ENCODE assay signal across 3 cellular contexts in the genomic region with DNA sequence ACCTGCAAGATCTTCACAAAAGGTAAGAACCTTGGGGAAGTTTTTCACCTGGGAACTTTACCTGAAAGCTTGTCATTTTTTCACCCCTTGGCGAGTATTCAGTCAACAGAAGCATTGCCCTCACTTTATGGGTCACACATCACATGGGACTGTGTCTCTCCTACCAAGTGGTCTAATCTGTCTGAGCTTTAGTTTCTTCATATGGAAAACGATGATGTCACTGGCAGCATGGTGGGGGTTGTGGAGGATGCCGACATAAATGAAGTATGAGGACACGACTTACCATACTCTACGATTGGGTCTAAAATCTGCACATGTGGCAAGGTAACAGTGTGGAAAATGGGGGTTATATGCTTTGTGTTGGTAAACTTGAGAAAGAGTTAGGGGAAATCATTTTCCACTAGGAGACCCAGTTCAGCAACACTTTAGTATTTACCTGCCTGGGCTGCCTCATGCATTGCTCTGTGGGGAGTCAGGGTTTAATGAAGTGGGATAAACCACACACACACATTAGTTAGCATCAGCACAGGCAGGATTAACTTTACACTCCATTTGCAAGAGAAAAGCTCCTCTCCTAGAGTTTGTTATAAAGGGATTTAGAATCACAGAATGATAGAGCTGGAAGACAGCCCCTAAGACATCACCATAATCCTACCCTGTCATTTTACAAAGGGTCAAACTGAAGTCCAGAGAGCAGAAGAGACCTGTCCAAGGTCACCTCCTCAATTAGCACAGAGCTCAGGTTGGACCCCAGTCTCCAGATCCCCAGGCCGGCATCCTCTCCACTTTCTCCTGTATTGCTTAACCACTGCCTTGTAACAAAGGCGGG.
A peak's percentile ranks its signal among the peaks of the same experiment; 100 is the strongest.
TF ChIP-seq lines count a peak whose summit lies in the region.

No MANE protein-coding gene starts in this region.

TF ChIP-seq in GM23338, 12 proteins besides CTCF, POLR2A, EP300 and RAD21:
- TF ChIP-seq REST (IDR thresholded peaks at IDR 0.05; ENCODE audit: unreplicated experiment) (no peak), CREB1 (CRISPR knock-in tag; IDR thresholded peaks at IDR 0.05; ENCODE audit: low read depth) (peak; percentile 61; the same call in 1 of the 2 replicates), EZH2phosphoT487 (IDR thresholded peaks at IDR 0.05; ENCODE audit: unreplicated experiment) (no peak)

TF ChIP-seq in GM12878, 131 proteins besides CTCF, POLR2A, EP300 and RAD21:
- no peak for TF ChIP-seq DPF2 (IDR thresholded peaks at IDR 0.05)
- no peak for TF ChIP-seq SUZ12 (IDR thresholded peaks at IDR 0.05; ENCODE audit: unreplicated experiment)
- TF ChIP-seq SMAD5 (IDR thresholded peaks at IDR 0.05; ENCODE audit: low read depth), result no peak
- no peak for TF ChIP-seq FOXK2 (IDR thresholded peaks at IDR 0.05)
- TF ChIP-seq, protein P1, sequence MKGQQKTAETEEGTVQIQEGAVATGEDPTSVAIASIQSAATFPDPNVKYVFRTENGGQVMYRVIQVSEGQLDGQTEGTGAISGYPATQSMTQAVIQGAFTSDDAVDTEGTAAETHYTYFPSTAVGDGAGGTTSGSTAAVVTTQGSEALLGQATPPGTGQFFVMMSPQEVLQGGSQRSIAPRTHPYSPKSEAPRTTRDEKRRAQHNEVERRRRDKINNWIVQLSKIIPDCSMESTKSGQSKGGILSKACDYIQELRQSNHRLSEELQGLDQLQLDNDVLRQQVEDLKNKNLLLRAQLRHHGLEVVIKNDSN (IDR thresholded peaks at IDR 0.05; ENCODE audit: borderline replicate concordance, extremely low read length, insufficient read depth, low read depth, low read length), result no peak

TF ChIP-seq in HEK293T, 16 proteins besides CTCF, POLR2A, EP300 and RAD21:
- TF ChIP-seq CTBP1 (IDR thresholded peaks at IDR 0.05; ENCODE audit: borderline replicate concordance) (no peak), BHLHE40 (IDR thresholded peaks at IDR 0.05; ENCODE audit: borderline replicate concordance) (no peak), FOXK2 (IDR thresholded peaks at IDR 0.05) (no peak), FOXM1 (IDR thresholded peaks at IDR 0.05; ENCODE audit: borderline replicate concordance) (no peak), TARDBP (IDR thresholded peaks at IDR 0.05) (no peak), LEF1 (IDR thresholded peaks at IDR 0.05; ENCODE audit: borderline replicate concordance) (no peak), SUZ12 (IDR thresholded peaks at IDR 0.05) (no peak), HDGF (IDR thresholded peaks at IDR 0.05; ENCODE audit: borderline replicate concordance) (no peak), ARNT (IDR thresholded peaks at IDR 0.05) (no peak)
TF ChIP-seq in HEK293T: peak in this region for 0.
